ENCODE assay signal across 8 cellular contexts in genomic region chr12:48957141-48958048, GRCh38. TPM values are rescaled to one million over a fixed set of nuclear protein-coding genes. Genes with fewer than 3 reads are reported as not detected.
DNase-seq lines count a peak whose midpoint lies in the region; ATAC-seq and TF ChIP-seq lines count a peak whose summit lies in the region.

ARF3 (minus strand) TSS chr12:48957487; CDS start chr12:48941095, 16,392 bp downstream.

- H3K79me2 ChIP-seq in GM23248 (ENCODE audit: insufficient read depth): peaks cover 49% of the 10 kb centered on the region
- H3K79me2 ChIP-seq in Loucy (ENCODE audit: insufficient read depth, low read length): peaks cover 48% of the 10 kb centered on the region

- peak; percentile 78 for TF ChIP-seq POLR2A in Raji (IDR thresholded peaks at IDR 0.05; ENCODE audit: insufficient read depth, low read depth, low read length)

- H3F3A ChIP-seq in GM23248 (ENCODE audit: insufficient read depth): peaks cover 10% of the 10 kb centered on the region; the same call in 1 of the 2 replicates
- no peaks in the 10 kb centered on the region for H3F3A ChIP-seq in Loucy (ENCODE audit: low read depth)

- TF ChIP-seq CTCF in Loucy (conservative IDR thresholded peaks at IDR 0.05; ENCODE audit: low read length): no peak

- in situ Hi-C loops in GM23248 (cut with MboI): no loop called here

- H3K4me2 ChIP-seq in GM23248 (ENCODE audit: unreplicated experiment) (peak within 1 kb of the TSS; percentile 99), Loucy (ENCODE audit: low read depth, low read length, poor library complexity, severe bottlenecking) (peak within 1 kb of the TSS; percentile 91)

- H3K9ac ChIP-seq in GM23248: peak within 1 kb of the TSS; percentile 90
- H3K9ac ChIP-seq in Loucy (ENCODE audit: low read depth, low read length, poor library complexity, severe bottlenecking): peak within 1 kb of the TSS; percentile 93

- H3K4me3 ChIP-seq in GM23248: peak within 1 kb of the TSS; percentile 99
- H3K4me3 ChIP-seq in Loucy (ENCODE audit: low read length, poor library complexity, severe bottlenecking): peak within 1 kb of the TSS; percentile 93

- H3K9me2 ChIP-seq in GM23248 (ENCODE audit: insufficient read depth): no peaks in the 10 kb centered on the region
- H3K9me2 ChIP-seq in Loucy (replicated peaks; ENCODE audit: low read depth, low read length): no peaks in the 10 kb centered on the region

- H3K4me1 Mint-ChIP-seq in natural killer cell treated with Interleukin-12 subunit alpha and Interleukin-12 subunit beta and Interleukin-15 and Interleukin-18, amount 100 ng/mL, for 72 hours (ENCODE audit: low read depth in 2 of 2): peaks cover 43 to 46% of the 10 kb centered on the region in 2 donors

- H3K4me1 ChIP-seq in GM23248 (ENCODE audit: insufficient read depth) (peaks cover 18% of the 10 kb centered on the region), Loucy (ENCODE audit: insufficient read depth, low read length, poor library complexity, severe bottlenecking) (peaks cover 36% of the 10 kb centered on the region)

- no peaks in the 10 kb centered on the region for H3K9me3 Mint-ChIP-seq in natural killer cell treated with Interleukin-12 subunit alpha and Interleukin-12 subunit beta and Interleukin-15 and Interleukin-18, amount 100 ng/mL, for 72 hours

- H3K36me3 Mint-ChIP-seq in natural killer cell treated with Interleukin-12 subunit alpha and Interleukin-12 subunit beta and Interleukin-15 and Interleukin-18, amount 100 ng/mL, for 72 hours: no peaks in the 10 kb centered on the region

- H3K27me3 ChIP-seq in GM23248 (replicated peaks; ENCODE audit: insufficient read depth): no peaks in the 10 kb centered on the region
- H3K27me3 ChIP-seq in Loucy (ENCODE audit: insufficient read depth, low read length, poor library complexity, severe bottlenecking): no peaks in the 10 kb centered on the region

- peak within 1 kb of the TSS; percentile 85 for H3K27ac ChIP-seq in GM23248

- peak; percentile 92 for DNase-seq in DMS79 treated with DMSO at 0.1 percent for 48 hours (lab: John Stamatoyannopoulos, UW)
- peak; percentile 98 for DNase-seq in GM23248
- peak; percentile 88 for DNase-seq in activated T-helper 9 cell treated with anti-CD3 and anti-CD28 coated beads, Interleukin-2, amount 50 U/mL, for 16 hours (ENCODE audit: low read depth)
- DNase-seq in fibroblast of peridontal ligament (ENCODE audit: extremely low read depth): peak; percentile 82
- DNase-seq in natural killer cell treated with Interleukin-12 subunit alpha and Interleukin-12 subunit beta and Interleukin-15 and Interleukin-18, amount 100 ng/mL, for 72 hours (ENCODE audit: low spot score): peak; percentile 95
- DNase-seq in stimulated activated naive CD4-positive, alpha-beta T cell treated with Interleukin-2 at 50 U/mL for 16 hours (lab: John Stamatoyannopoulos, UW): peak; percentile 87

- 0 to 1% methylated on average over 48 to 56 of the region's 58 CpGs for WGBS in GM23248 (ENCODE audit: low coverage in 1 of 2, low lambda C conversion rate in 2 of 2, missing lambda C conversion rate in 2 of 2), 2 experiments

- peaks cover 20% of the 10 kb centered on the region; the same call in 1 of the 2 replicates for H4K20me1 ChIP-seq in GM23248 (ENCODE audit: insufficient read depth)
- H4K20me1 ChIP-seq in Loucy (ENCODE audit: insufficient read depth, low read length, poor library complexity, severe bottlenecking): peaks cover 32% of the 10 kb centered on the region

- peak within 1 kb of the TSS; percentile 97 for H3K4me3 Mint-ChIP-seq in natural killer cell treated with Interleukin-12 subunit alpha and Interleukin-12 subunit beta and Interleukin-15 and Interleukin-18, amount 100 ng/mL, for 72 hours

- peak; percentile 97 to 99 for ATAC-seq in natural killer cell treated with Interleukin-12 subunit alpha and Interleukin-12 subunit beta and Interleukin-15 and Interleukin-18, amount 100 ng/mL, for 72 hours

- peak within 1 kb of the TSS; percentile 87 for H2AFZ ChIP-seq in GM23248
- H2AFZ ChIP-seq in Loucy (ENCODE audit: low read length): peak within 1 kb of the TSS; percentile 87

- H3K9me3 ChIP-seq in GM23248 (ENCODE audit: low read depth): no peaks in the 10 kb centered on the region
- no peaks in the 10 kb centered on the region for H3K9me3 ChIP-seq in Loucy (ENCODE audit: insufficient read depth, low read depth, low read length)

- peak within 1 kb of the TSS; percentile 83 to 89 for H3K27ac Mint-ChIP-seq in natural killer cell treated with Interleukin-12 subunit alpha and Interleukin-12 subunit beta and Interleukin-15 and Interleukin-18, amount 100 ng/mL, for 72 hours

- peaks cover 0 to 4% of the 10 kb centered on the region in 2 donors for H3K27me3 Mint-ChIP-seq in natural killer cell treated with Interleukin-12 subunit alpha and Interleukin-12 subunit beta and Interleukin-15 and Interleukin-18, amount 100 ng/mL, for 72 hours

- H3K36me3 ChIP-seq in GM23248 (ENCODE audit: low read depth) (peaks cover 8% of the 10 kb centered on the region; the same call in 1 of the 2 replicates), Loucy (ENCODE audit: insufficient read depth, low read length) (no peaks in the 10 kb centered on the region)

RNA-seq across cellular contexts. Expression of gene ARF3, which starts in this region (rescaled TPM):
- 55.3 and 87.7 TPM in 2 replicates for total RNA-seq in GM23248 (2014; rRNA removed; shearing (Covaris generic))
- 65.0 and 71.7 TPM in 2 replicates for polyA plus RNA-seq in GM23248 (2016; fragmentation: Nextera tagmentation; extraction: Ambion mirVana)
- total RNA-seq in natural killer cell treated with Interleukin-12 subunit alpha and Interleukin-12 subunit beta and Interleukin-15 and Interleukin-18, amount 100 ng/mL, for 72 hours: 100 to 1,000 TPM; 125 to 156 TPM

Comparison
In these comparisons a context has a peak if more than half of its experiments do, and no peak if none do; other contexts are left out.
1. Peak in every context shown above with its lines: DNase-seq, ATAC-seq, H3K4me3 ChIP-seq and H3K27ac ChIP-seq.